ENCODE assay signal across 14 cellular contexts in the genomic region with DNA sequence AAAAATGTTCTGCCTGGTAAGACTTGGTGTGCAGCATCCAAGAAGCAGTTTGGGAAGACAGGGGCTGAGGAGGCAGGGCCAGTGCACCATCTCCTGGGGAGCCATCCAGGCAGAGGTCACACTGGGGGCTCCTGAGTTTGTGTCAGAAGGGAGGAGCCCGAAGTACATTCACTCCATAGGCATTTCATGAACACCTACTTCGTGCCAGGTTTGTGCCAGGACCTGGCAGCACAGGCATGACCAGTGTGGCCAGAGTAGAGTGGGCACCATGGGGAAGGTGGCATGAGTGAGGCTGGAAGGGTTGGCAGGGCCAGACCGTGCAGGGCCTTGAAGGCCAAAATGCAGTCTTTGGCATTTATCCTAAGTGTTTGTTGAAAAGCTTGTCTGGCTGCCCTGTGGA.
DNase-seq lines count a peak whose midpoint lies in the region; ATAC-seq and TF ChIP-seq lines count a peak whose summit lies in the region.
"Had no signal": no experiment of that assay in that cellular context is flagged by ENCODE, and none has a peak within 500 bp of the region (broad histone marks: within the 10 kb centered on the region; RNA-seq: fewer than 3 reads in every experiment).

No MANE protein-coding gene starts in this region.

- no peak overlapping the region for H3K4me3 ChIP-seq in thoracic aorta
- H3K4me3 ChIP-seq: A549 had no signal

- H3K27ac ChIP-seq in thoracic aorta, result peak overlapping the region; percentile 56 to 62
- H3K27ac ChIP-seq: C4-2B had no signal

- peaks cover 0 to 26% of the 10 kb centered on the region in 2 donors for H3K4me1 ChIP-seq in thoracic aorta (ENCODE audit: control insufficient read depth in 1 of 2, low read depth in 2 of 2)
- H3K4me1 ChIP-seq: BE2C had no signal

- no peak overlapping the region for H3K4me3 Mint-ChIP-seq in chondrocyte (ENCODE audit: unreplicated experiment)
- H3K4me3 Mint-ChIP-seq in nephron progenitor cell, result no peak overlapping the region
- H3K4me3 Mint-ChIP-seq: CD4-positive, alpha-beta memory T cell; H9 had no signal

- TF ChIP-seq CTCF in chondrocyte (IDR thresholded peaks at IDR 0.05) (no peak), nephron progenitor cell (IDR thresholded peaks at IDR 0.05) (no peak), thoracic aorta (IDR thresholded peaks at IDR 0.05) (no peak)

- H3K36me3 ChIP-seq in thoracic aorta, result no peaks in the 10 kb centered on the region
- H3K36me3 ChIP-seq: BE2C had no signal

- H3K4me1 Mint-ChIP-seq in chondrocyte (ENCODE audit: low read depth), result peaks cover 24% of the 10 kb centered on the region
- no peaks in the 10 kb centered on the region for H3K4me1 Mint-ChIP-seq in nephron progenitor cell

- no peaks in the 10 kb centered on the region for H3K27me3 Mint-ChIP-seq in chondrocyte (ENCODE audit: low read depth)
- peaks cover 34% of the 10 kb centered on the region for H3K27me3 Mint-ChIP-seq in nephron progenitor cell (ENCODE audit: low read depth, poor library complexity)

- ATAC-seq in thoracic aorta (ENCODE audit: insufficient number of reproducible peaks, low FRiP score, low read depth), result no peak
- ATAC-seq: A549 had no signal

- H3K9me3 Mint-ChIP-seq in chondrocyte (ENCODE audit: low read depth) (peaks cover 19% of the 10 kb centered on the region), nephron progenitor cell (peaks cover 18% of the 10 kb centered on the region)
- H3K9me3 Mint-ChIP-seq: H9 had no signal

- DNase-seq in M059J (ENCODE audit: low read depth) (peak; percentile 11), chondrocyte (ENCODE audit: low spot score) (no peak), nephron progenitor cell (no peak), thoracic aorta (ENCODE audit: low spot score) (no peak), iPS-NIHi11 (ENCODE audit: low spot score) (no peak), NCI-H446 (lab: John Stamatoyannopoulos, UW) (no peak), NCI-H345 treated with DMSO at 0.1 percent for 48 hours (lab: John Stamatoyannopoulos, UW; ENCODE audit: unreplicated experiment) (no peak)
- DNase-seq: BE2C; CD4-positive, alpha-beta memory T cell; DMS79; GOT3; H9 had no signal

- H3K27ac Mint-ChIP-seq in chondrocyte (ENCODE audit: unreplicated experiment) (peak overlapping the region; percentile 88), nephron progenitor cell (peak overlapping the region; percentile 61)
- H3K27ac Mint-ChIP-seq: CD4-positive, alpha-beta memory T cell had no signal

- H3K27me3 ChIP-seq in thoracic aorta (replicated peaks; ENCODE audit: insufficient read depth), result no peaks in the 10 kb centered on the region

- H3K36me3 Mint-ChIP-seq in chondrocyte (ENCODE audit: low read depth) (peaks cover 4% of the 10 kb centered on the region), nephron progenitor cell (ENCODE audit: low read depth) (no peaks in the 10 kb centered on the region)
- H3K36me3 Mint-ChIP-seq: CD4-positive, alpha-beta memory T cell had no signal

- no peaks in the 10 kb centered on the region for H3K9me3 ChIP-seq in thoracic aorta
- H3K9me3 ChIP-seq: A549, BE2C had no signal
